8 cellular contexts compared by ENCODE assay signal in genomic region chr12:389138-390096, GRCh38. TPM values are rescaled to one million over a fixed set of nuclear protein-coding genes. Genes with fewer than 3 reads are reported as not detected.
DNase-seq lines count a peak whose midpoint lies in the region; ATAC-seq and TF ChIP-seq lines count a peak whose summit lies in the region.

KDM5A (minus strand) TSS chr12:389320; CDS start chr12:389091, 229 bp downstream.

- H3K4me3 Mint-ChIP-seq in CD14-positive monocyte = peak within 1 kb of the TSS; percentile 93 to 99

- peak within 1 kb of the TSS; percentile 54 for H3K27ac ChIP-seq in HUES6 (ENCODE audit: low read depth, low read length)
- H3K27ac ChIP-seq in muscle layer of duodenum (ENCODE audit: low read length) = peak within 1 kb of the TSS; percentile 94

- DNase-seq in CD14-positive monocyte (ENCODE audit: low spot score) (peak; percentile 92), epithelial cell of proximal tubule (ENCODE audit: low read depth) (peak; percentile 74), SHP77 treated with DMSO at 0.1 percent for 48 hours (lab: John Stamatoyannopoulos, UW) (no peak)
- peak; percentile 78 to 86 (median 78) for DNase-seq in activated CD8-positive, alpha-beta memory T cell treated with anti-CD3 and anti-CD28 coated beads for 48 hours (ENCODE audit: low read depth in 2 of 3, low spot score in 2 of 3)
- peak; percentile 79 to 86 for DNase-seq in stimulated activated CD8-positive, alpha-beta memory T cell treated with anti-CD3 and anti-CD28 coated beads, Interleukin-7, amount 100 ng/mL, for 4 hours (ENCODE audit: low read depth in 2 of 2)

- peaks cover 14 to 17% of the 10 kb centered on the region in 2 donors for H3K36me3 Mint-ChIP-seq in CD14-positive monocyte

- peaks cover 0 to 4% (median 0%) of the 10 kb centered on the region in 7 donors for H3K9me3 Mint-ChIP-seq in CD14-positive monocyte

- peaks cover 0 to 3% (median 0%) of the 10 kb centered on the region in 3 donors for H3K27me3 Mint-ChIP-seq in CD14-positive monocyte (ENCODE audit: low read depth in 3 of 3)

- H3K27ac Mint-ChIP-seq in CD14-positive monocyte = peak within 1 kb of the TSS; percentile 95 to 100 (median 99)

- TF ChIP-seq CTCF in CD14-positive monocyte (IDR thresholded peaks at IDR 0.05) = no peak
- TF ChIP-seq CTCF in epithelial cell of proximal tubule (conservative IDR thresholded peaks at IDR 0.05; ENCODE audit: low read depth, low read length) = no peak

- peak; percentile 89 for ATAC-seq in GM21381 (IDR thresholded peaks at IDR 0.05; ENCODE audit: unreplicated experiment)

- H3K9me3 ChIP-seq in HUES6 (ENCODE audit: control insufficient read depth, insufficient read depth, low read depth, low read length) (no peaks in the 10 kb centered on the region), muscle layer of duodenum (ENCODE audit: control insufficient read depth in 1 of 2, low read length in 2 of 2) (no peaks in the 10 kb centered on the region)

- H3K36me3 ChIP-seq in HUES6 (ENCODE audit: control insufficient read depth, insufficient read depth, low read length) (peaks cover 6% of the 10 kb centered on the region), muscle layer of duodenum (ENCODE audit: control insufficient read depth in 1 of 2, insufficient read depth in 2 of 2, low read length in 2 of 2) (peaks cover 0 to 3% of the 10 kb centered on the region in 2 donors)

- intact Hi-C loops in CD14-positive monocyte (cut with micrococcal nuclease) = loop anchor here in 1 of 2 donors (1.0 kb wide), 1 partner anchor 12 kb away; the partner anchor contains the start of gene CCDC77

- peaks cover 30% of the 10 kb centered on the region for H3K4me1 Mint-ChIP-seq in CD14-positive monocyte

- H3K4me3 ChIP-seq in HUES6 (ENCODE audit: low read depth, low read length) = peak within 1 kb of the TSS; percentile 78
- H3K4me3 ChIP-seq in epithelial cell of proximal tubule (ENCODE audit: low read depth, low read length) = peak within 1 kb of the TSS; percentile 77
- H3K4me3 ChIP-seq in muscle layer of duodenum (ENCODE audit: low read depth in 1 of 2, low read length in 2 of 2) = peak within 1 kb of the TSS; percentile 97 to 99

- no peaks in the 10 kb centered on the region for H3K27me3 ChIP-seq in HUES6 (ENCODE audit: control insufficient read depth, insufficient read depth, low read length)
- no peaks in the 10 kb centered on the region for H3K27me3 ChIP-seq in muscle layer of duodenum (ENCODE audit: low read depth, low read length)

- H3K4me1 ChIP-seq in HUES6 (ENCODE audit: control insufficient read depth, insufficient read depth, low read length) (peaks cover 5% of the 10 kb centered on the region), muscle layer of duodenum (ENCODE audit: control insufficient read depth in 1 of 2, insufficient read depth in 2 of 2, low read length in 2 of 2) (peaks cover 6 to 30% of the 10 kb centered on the region in 2 donors)

- peak within 1 kb of the TSS; percentile 82 for H3K9ac ChIP-seq in HUES6 (ENCODE audit: low read length)

RNA-seq across cellular contexts. Expression of gene KDM5A, which starts in this region (rescaled TPM):
- polyA plus RNA-seq in CD14-positive monocyte = 10 to 100 TPM; 17.1 to 31.4 TPM
- 20.8 and 32.5 TPM in 2 replicates for total RNA-seq in epithelial cell of proximal tubule
